ENCODE assay signal across 24 cellular contexts in genomic region chr6:135672256-135672655, GRCh38.
"Had no signal": no experiment of that assay in that cellular context is flagged by ENCODE, and none has a peak within 500 bp of the region (broad histone marks: within the 10 kb centered on the region; RNA-seq: fewer than 3 reads in every experiment).

No MANE protein-coding gene starts in this region.

- H3K36me3 ChIP-seq: heart right ventricle, left ventricle myocardium inferior, ovary, right atrium auricular region, sigmoid colon, spleen, stomach, tibial artery, upper lobe of right lung, uterus had no signal

- H3K27ac Mint-ChIP-seq: natural killer cell treated with Interleukin-12 subunit alpha and Interleukin-12 subunit beta and Interleukin-15 and Interleukin-18, amount 100 ng/mL, for 72 hours; progenitor cell of endocrine pancreas; stimulated activated effector memory CD8-positive, alpha-beta T cell treated with anti-CD3 and anti-CD28 coated beads, Interleukin-12 subunit alpha, Interleukin-12 subunit beta, amount 100 ng/mL, for 72 hours had no signal

- H3K4me3 Mint-ChIP-seq: naive thymus-derived CD4-positive, alpha-beta T cell; natural killer cell treated with Interleukin-12 subunit alpha and Interleukin-12 subunit beta and Interleukin-15 and Interleukin-18, amount 100 ng/mL, for 72 hours; stimulated activated effector memory CD8-positive, alpha-beta T cell treated with anti-CD3 and anti-CD28 coated beads, Interleukin-12 subunit alpha, Interleukin-12 subunit beta, amount 100 ng/mL, for 72 hours had no signal

- H3K36me3 Mint-ChIP-seq: natural killer cell treated with Interleukin-12 subunit alpha and Interleukin-12 subunit beta and Interleukin-15 and Interleukin-18, amount 100 ng/mL, for 72 hours; stimulated activated effector memory CD8-positive, alpha-beta T cell treated with anti-CD3 and anti-CD28 coated beads, Interleukin-12 subunit alpha, Interleukin-12 subunit beta, amount 100 ng/mL, for 72 hours had no signal

- H3K9me3 ChIP-seq: mucosa of descending colon, ovary, sigmoid colon, testis, tibial artery, upper lobe of right lung, uterus had no signal

- FAIRE-seq: small intestine had no signal

- H3K27me3 ChIP-seq: heart right ventricle, right atrium auricular region, sigmoid colon, stomach, testis, tibial artery, upper lobe of right lung, uterus had no signal

- H3K79me2 ChIP-seq: hepatocyte had no signal

- H3K4me3 ChIP-seq: heart right ventricle, hepatocyte, left ventricle myocardium inferior, lung, mucosa of descending colon, ovary, right atrium auricular region, sigmoid colon, spleen, stomach, testis, tibial artery, upper lobe of right lung, uterus had no signal

- H3K27ac ChIP-seq: heart right ventricle, hepatocyte, left ventricle myocardium inferior, ovary, right atrium auricular region, sigmoid colon, spleen, stomach, testis, tibial artery, upper lobe of right lung, uterus had no signal

- DNase-seq: heart right ventricle; islet precursor cell; left ventricle myocardium inferior; midbrain; mucosa of descending colon; naive thymus-derived CD4-positive, alpha-beta T cell; ovary; sigmoid colon; small intestine; stimulated activated CD4-positive, alpha-beta T cell treated with anti-CD3 and anti-CD28 coated beads, Interleukin-4, amount 100 ng/mL, for 24 hours; stimulated activated naive CD4-positive, alpha-beta T cell; stomach; testis; tibial artery; trophoblast cell; upper lobe of right lung; uterus had no signal

- H2AFZ ChIP-seq: hepatocyte had no signal

- ATAC-seq: heart right ventricle; mucosa of descending colon; natural killer cell treated with Interleukin-12 subunit alpha and Interleukin-12 subunit beta and Interleukin-15 and Interleukin-18, amount 100 ng/mL, for 72 hours; stimulated activated effector memory CD8-positive, alpha-beta T cell treated with anti-CD3 and anti-CD28 coated beads, Interleukin-12 subunit alpha, Interleukin-12 subunit beta, amount 100 ng/mL, for 72 hours; upper lobe of right lung had no signal

- H3K4me1 ChIP-seq: left ventricle myocardium inferior, right atrium auricular region, spleen, testis, upper lobe of right lung, uterus had no signal

- H3K4me2 ChIP-seq: hepatocyte had no signal
